1 cellular context compared by ENCODE assay signal in genomic region chr12:55974308-55974724, GRCh38.
TF ChIP-seq lines count a peak whose summit lies in the region.

No MANE protein-coding gene starts in this region.

TF ChIP-seq in K562, 482 proteins besides CTCF, POLR2A, EP300 and RAD21 (continued from another document and continues in another):
- TF ChIP-seq MAX (CRISPR knock-in tag; IDR thresholded peaks at IDR 0.05) (no peak), KLF6 (CRISPR knock-in tag; IDR thresholded peaks at IDR 0.05; ENCODE audit: borderline replicate concordance) (no peak), JUN (IDR thresholded peaks at IDR 0.05; ENCODE audit: borderline replicate concordance, low read depth, low read length) (no peak), JUN (CRISPR knock-in tag; IDR thresholded peaks at IDR 0.05; ENCODE audit: borderline replicate concordance) (peak; percentile 74; the same call in 1 of the 2 replicates), E2F8 (IDR thresholded peaks at IDR 0.05; ENCODE audit: low read depth, partially characterized antibody) (no peak), TSC22D4 (tag; IDR thresholded peaks at IDR 0.05) (no peak), HLTF (IDR thresholded peaks at IDR 0.05) (peak; percentile 30; the same call in 1 of the 2 replicates), HDAC8 (tag; IDR thresholded peaks at IDR 0.05) (no peak), KLF13 (tag; IDR thresholded peaks at IDR 0.05; ENCODE audit: borderline replicate concordance, low read depth) (no peak), MTA3 (IDR thresholded peaks at IDR 0.05; ENCODE audit: borderline replicate concordance) (no peak), ZNF224 (CRISPR knock-in tag; IDR thresholded peaks at IDR 0.05) (0 out of 2 replicates have a peak, but pooled peaks have one; percentile 68), TEAD4 (IDR thresholded peaks at IDR 0.05; ENCODE audit: low read length) (no peak), TEAD4 (CRISPR knock-in tag; IDR thresholded peaks at IDR 0.05; ENCODE audit: borderline replicate concordance) (no peak), SMARCA4 (IDR thresholded peaks at IDR 0.05) (0 out of 2 replicates have a peak, but pooled peaks have one; percentile 23), XRCC5 (IDR thresholded peaks at IDR 0.05; ENCODE audit: low read depth, low read length) (peak; percentile 32; the same call in 1 of the 2 replicates), ARID4B (CRISPR knock-in tag; IDR thresholded peaks at IDR 0.05) (peak; percentile 82), SAFB2 (IDR thresholded peaks at IDR 0.05; ENCODE audit: borderline replicate concordance, low read depth, low read length, severe bottlenecking) (no peak), ZZZ3 (IDR thresholded peaks at IDR 0.05) (no peak), NBN (IDR thresholded peaks at IDR 0.05; ENCODE audit: low read depth) (0 out of 2 replicates have a peak, but pooled peaks have one; percentile 8), ZFP91 (CRISPR knock-in tag; IDR thresholded peaks at IDR 0.05) (no peak), UBTF (IDR thresholded peaks at IDR 0.05; ENCODE audit: borderline replicate concordance in 1 of 2, low read depth in 2 of 2, low read length in 2 of 2) (0 out of 4 replicates have a peak, but pooled peaks of 1 of the 2 experiments have one; percentile 62), HDAC1 (IDR thresholded peaks at IDR 0.05) (peak; percentile 15 to 69; a peak in 2 of 4 replicates), TAL1 (IDR thresholded peaks at IDR 0.05) (no peak), RBBP5 (IDR thresholded peaks at IDR 0.05; ENCODE audit: borderline replicate concordance, insufficient read depth, low read length, poor library complexity, severe bottlenecking) (peak; percentile 55), GATAD2A (IDR thresholded peaks at IDR 0.05) (0 out of 2 replicates have a peak, but pooled peaks have one; percentile 29), FOXM1 (IDR thresholded peaks at IDR 0.05; ENCODE audit: low read depth) (no peak), FOXM1 (CRISPR knock-in tag; IDR thresholded peaks at IDR 0.05; ENCODE audit: low read depth) (no peak), ZNF280B (CRISPR knock-in tag; IDR thresholded peaks at IDR 0.05) (no peak), CLOCK (CRISPR knock-in tag; IDR thresholded peaks at IDR 0.05; ENCODE audit: borderline replicate concordance) (no peak), AFF4 (CRISPR knock-in tag; IDR thresholded peaks at IDR 0.05) (no peak), SMAD3 (CRISPR knock-in tag; conservative IDR thresholded peaks at IDR 0.05) (no peak), ZC3H4 (CRISPR knock-in tag; IDR thresholded peaks at IDR 0.05; ENCODE audit: borderline replicate concordance) (no peak), RCOR1 (IDR thresholded peaks at IDR 0.05; ENCODE audit: borderline replicate concordance in 1 of 2, low read depth in 2 of 2, low read length in 2 of 2) (no peak), ZNF175 (CRISPR knock-in tag; IDR thresholded peaks at IDR 0.05; ENCODE audit: low read depth) (no peak), ZNF398 (CRISPR knock-in tag; IDR thresholded peaks at IDR 0.05) (no peak)
